1 cellular context compared by ENCODE assay signal in genomic region chr1:111592389-111593361, GRCh38.
TF ChIP-seq lines count a peak whose summit lies in the region.

No MANE protein-coding gene starts in this region.

TF ChIP-seq in GM12878, 131 proteins besides CTCF, POLR2A, EP300 and RAD21 (continued from another document):
- no peak for TF ChIP-seq ZBTB11 (CRISPR knock-in tag; IDR thresholded peaks at IDR 0.05)
